ENCODE assay signal across 1 cellular context in the genomic region with DNA sequence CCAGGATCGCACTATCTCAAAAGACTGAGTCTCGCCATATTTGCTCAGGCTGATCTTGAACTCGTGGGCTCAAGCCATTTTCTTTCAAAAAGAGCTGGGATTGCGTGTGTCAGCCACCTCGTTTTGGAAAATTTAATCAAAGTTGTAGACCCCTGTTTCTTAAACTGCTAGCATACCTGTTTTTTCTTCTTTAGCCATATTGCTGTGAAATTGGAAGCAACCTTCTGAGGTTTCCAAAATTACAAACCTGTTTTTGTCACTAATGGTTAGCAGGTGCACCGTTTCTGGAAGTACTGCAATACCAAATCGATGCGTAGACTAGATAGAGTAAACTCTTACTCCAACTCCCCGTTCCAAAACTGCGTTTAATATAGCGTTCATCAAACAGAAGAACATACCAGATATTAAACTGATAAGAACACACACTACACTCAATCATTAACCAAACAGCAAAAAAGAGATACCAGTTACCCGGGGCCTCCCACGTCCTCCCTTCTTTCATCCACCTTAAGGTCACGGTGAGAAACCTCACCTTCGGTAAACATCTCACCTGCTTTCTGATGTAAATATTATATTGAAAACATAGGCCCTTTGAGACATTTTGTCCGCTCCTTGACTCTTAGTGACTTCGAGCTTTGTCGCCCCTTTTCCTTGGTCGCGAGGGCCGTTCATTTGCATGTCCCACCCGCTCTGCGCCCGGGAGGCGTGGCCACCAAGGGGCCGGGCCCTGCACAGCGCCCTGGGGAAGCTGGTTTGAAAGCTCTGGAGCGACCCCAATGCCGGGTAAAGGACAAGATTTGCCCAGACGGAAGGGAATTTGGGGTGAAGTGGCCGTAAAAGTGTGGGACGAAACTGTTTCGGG.
TF ChIP-seq lines count a peak whose summit lies in the region.

A gene (minus strand): TSS at position 462 of the 862 bp plus-strand sequence.

TF ChIP-seq in SK-N-SH treated with all-trans-retinoic acid at 6 μM for 48 hours, 23 proteins besides CTCF, POLR2A, EP300 and RAD21 (continued from another document):
- TF ChIP-seq, protein P1, sequence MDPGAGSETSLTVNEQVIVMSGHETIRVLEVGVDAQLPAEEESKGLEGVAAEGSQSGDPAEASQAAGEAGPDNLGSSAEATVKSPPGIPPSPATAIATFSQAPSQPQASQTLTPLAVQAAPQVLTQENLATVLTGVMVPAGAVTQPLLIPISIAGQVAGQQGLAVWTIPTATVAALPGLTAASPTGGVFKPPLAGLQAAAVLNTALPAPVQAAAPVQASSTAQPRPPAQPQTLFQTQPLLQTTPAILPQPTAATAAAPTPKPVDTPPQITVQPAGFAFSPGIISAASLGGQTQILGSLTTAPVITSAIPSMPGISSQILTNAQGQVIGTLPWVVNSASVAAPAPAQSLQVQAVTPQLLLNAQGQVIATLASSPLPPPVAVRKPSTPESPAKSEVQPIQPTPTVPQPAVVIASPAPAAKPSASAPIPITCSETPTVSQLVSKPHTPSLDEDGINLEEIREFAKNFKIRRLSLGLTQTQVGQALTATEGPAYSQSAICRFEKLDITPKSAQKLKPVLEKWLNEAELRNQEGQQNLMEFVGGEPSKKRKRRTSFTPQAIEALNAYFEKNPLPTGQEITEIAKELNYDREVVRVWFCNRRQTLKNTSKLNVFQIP (CRISPR knock-in tag; IDR thresholded peaks at IDR 0.05; ENCODE audit: borderline replicate concordance, low read depth), result peak; percentile 100
- TF ChIP-seq ZFP30 (CRISPR knock-in tag; IDR thresholded peaks at IDR 0.05) (peak; percentile 95), PPARA (CRISPR knock-in tag; IDR thresholded peaks at IDR 0.05; ENCODE audit: borderline replicate concordance) (peak; percentile 99), ZC3H10 (CRISPR knock-in tag; IDR thresholded peaks at IDR 0.05) (peak; percentile 100), BACH2 (CRISPR knock-in tag; IDR thresholded peaks at IDR 0.05; ENCODE audit: borderline replicate concordance) (no peak), TOX (CRISPR knock-in tag; IDR thresholded peaks at IDR 0.05; ENCODE audit: borderline replicate concordance) (peak; percentile 100), GLIS3 (CRISPR knock-in tag; IDR thresholded peaks at IDR 0.05) (peak; percentile 100), OSR1 (CRISPR knock-in tag; IDR thresholded peaks at IDR 0.05) (no peak), ARNTL (CRISPR knock-in tag; IDR thresholded peaks at IDR 0.05; ENCODE audit: borderline replicate concordance, low read depth) (peak; percentile 99), ZNF565 (CRISPR knock-in tag; conservative IDR thresholded peaks at IDR 0.05; ENCODE audit: low read depth) (peak; percentile 99)
- TF ChIP-seq, protein P2, sequence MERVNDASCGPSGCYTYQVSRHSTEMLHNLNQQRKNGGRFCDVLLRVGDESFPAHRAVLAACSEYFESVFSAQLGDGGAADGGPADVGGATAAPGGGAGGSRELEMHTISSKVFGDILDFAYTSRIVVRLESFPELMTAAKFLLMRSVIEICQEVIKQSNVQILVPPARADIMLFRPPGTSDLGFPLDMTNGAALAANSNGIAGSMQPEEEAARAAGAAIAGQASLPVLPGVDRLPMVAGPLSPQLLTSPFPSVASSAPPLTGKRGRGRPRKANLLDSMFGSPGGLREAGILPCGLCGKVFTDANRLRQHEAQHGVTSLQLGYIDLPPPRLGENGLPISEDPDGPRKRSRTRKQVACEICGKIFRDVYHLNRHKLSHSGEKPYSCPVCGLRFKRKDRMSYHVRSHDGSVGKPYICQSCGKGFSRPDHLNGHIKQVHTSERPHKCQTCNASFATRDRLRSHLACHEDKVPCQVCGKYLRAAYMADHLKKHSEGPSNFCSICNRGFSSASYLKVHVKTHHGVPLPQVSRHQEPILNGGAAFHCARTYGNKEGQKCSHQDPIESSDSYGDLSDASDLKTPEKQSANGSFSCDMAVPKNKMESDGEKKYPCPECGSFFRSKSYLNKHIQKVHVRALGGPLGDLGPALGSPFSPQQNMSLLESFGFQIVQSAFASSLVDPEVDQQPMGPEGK (CRISPR knock-in tag; IDR thresholded peaks at IDR 0.05; ENCODE audit: borderline replicate concordance), result peak; percentile 100
- TF ChIP-seq, protein P3, sequence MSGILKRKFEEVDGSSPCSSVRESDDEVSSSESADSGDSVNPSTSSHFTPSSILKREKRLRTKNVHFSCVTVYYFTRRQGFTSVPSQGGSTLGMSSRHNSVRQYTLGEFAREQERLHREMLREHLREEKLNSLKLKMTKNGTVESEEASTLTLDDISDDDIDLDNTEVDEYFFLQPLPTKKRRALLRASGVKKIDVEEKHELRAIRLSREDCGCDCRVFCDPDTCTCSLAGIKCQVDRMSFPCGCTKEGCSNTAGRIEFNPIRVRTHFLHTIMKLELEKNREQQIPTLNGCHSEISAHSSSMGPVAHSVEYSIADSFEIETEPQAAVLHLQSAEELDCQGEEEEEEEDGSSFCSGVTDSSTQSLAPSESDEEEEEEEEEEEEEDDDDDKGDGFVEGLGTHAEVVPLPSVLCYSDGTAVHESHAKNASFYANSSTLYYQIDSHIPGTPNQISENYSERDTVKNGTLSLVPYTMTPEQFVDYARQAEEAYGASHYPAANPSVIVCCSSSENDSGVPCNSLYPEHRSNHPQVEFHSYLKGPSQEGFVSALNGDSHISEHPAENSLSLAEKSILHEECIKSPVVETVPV (CRISPR knock-in tag; IDR thresholded peaks at IDR 0.05), result peak; percentile 100
